Comparison of ENCODE assay signal across 8 cellular contexts in genomic region chr5:120388016-120388781, GRCh38.
A peak's percentile ranks its signal among the peaks of the same experiment; 100 is the strongest.
DNase-seq lines count a peak whose midpoint lies in the region; ATAC-seq and TF ChIP-seq lines count a peak whose summit lies in the region.

No MANE protein-coding gene starts in this region.

- peak; percentile 74 for ATAC-seq in GM18511 (IDR thresholded peaks at IDR 0.05; ENCODE audit: unreplicated experiment)
- ATAC-seq in psoas muscle, result peak in 3 of 4 donors; percentile 50 to 61 (median 55)
- ATAC-seq in GM21825 (IDR thresholded peaks at IDR 0.05; ENCODE audit: unreplicated experiment), result no peak

- H3K36me3 ChIP-seq in psoas muscle (ENCODE audit: insufficient read depth in 1 of 2, low read depth in 1 of 2), result no peaks in the 10 kb centered on the region
- H3K36me3 ChIP-seq in BE2C, result no peaks in the 10 kb centered on the region

- H3K4me1 ChIP-seq in psoas muscle (no peaks in the 10 kb centered on the region), BE2C (no peaks in the 10 kb centered on the region)

- H3K27ac ChIP-seq in psoas muscle, result no peak overlapping the region

- DNase-seq in LoVo (ENCODE audit: low spot score) (peak; percentile 13), astrocyte of the spinal cord (ENCODE audit: low read depth, low spot score) (peak; percentile 93), psoas muscle (no peak), putamen (ENCODE audit: low spot score) (no peak), BE2C (no peak), posterior vena cava (ENCODE audit: low spot score) (no peak)

- H3K27me3 ChIP-seq in psoas muscle (ENCODE audit: insufficient read depth in 3 of 3, low read length in 2 of 3) (no peaks in the 10 kb centered on the region), BE2C (no peaks in the 10 kb centered on the region)

- no peaks in the 10 kb centered on the region for H3K9me3 ChIP-seq in psoas muscle
- H3K9me3 ChIP-seq in BE2C, result no peaks in the 10 kb centered on the region

- TF ChIP-seq CTCF in astrocyte of the spinal cord (IDR thresholded peaks at IDR 0.05; ENCODE audit: low read depth, low read length) (no peak), psoas muscle (IDR thresholded peaks at IDR 0.05) (no peak), BE2C (IDR thresholded peaks at IDR 0.05; ENCODE audit: low read depth, low read length) (no peak)

- intact Hi-C loops in psoas muscle (cut with DNase I) (no loop called here), posterior vena cava (cut with DNase I) (no loop called here)

- in situ Hi-C loops in astrocyte of the spinal cord (cut with HindIII; ENCODE audit: low sequenced_read_pairs), result no loop called here

- H3K4me3 ChIP-seq in astrocyte of the spinal cord (ENCODE audit: low read depth, low read length) (no peak overlapping the region), psoas muscle (no peak overlapping the region), BE2C (ENCODE audit: low read depth, low read length) (no peak overlapping the region)

- 64 to 78% (median 74%) methylated on average over 1 of the region's 1 CpG for WGBS in psoas muscle, 3 donors

Comparison
In these comparisons a context has a peak if more than half of its experiments do, and no peak if none do; other contexts are left out.
1. DNase-seq: peak in LoVo (single experiment) and astrocyte of the spinal cord (single experiment); none in psoas muscle (0 of 2), putamen (single experiment), BE2C (single experiment) and posterior vena cava (single experiment).